Comparison of ENCODE assay signal across 7 cellular contexts in genomic region chr2:67616749-67617148, GRCh38.
A peak's percentile ranks its signal among the peaks of the same experiment; 100 is the strongest.
DNase-seq lines count a peak whose midpoint lies in the region; ATAC-seq and TF ChIP-seq lines count a peak whose summit lies in the region.

No MANE protein-coding gene starts in this region.

- H3K4me1 ChIP-seq in stomach smooth muscle (ENCODE audit: control insufficient read depth, insufficient read depth, low read length) (peaks cover 4% of the 10 kb centered on the region), gastrocnemius medialis (no peaks in the 10 kb centered on the region)

- no peak for TF ChIP-seq POLR2A in gastrocnemius medialis (IDR thresholded peaks at IDR 0.05)

- H3K27me3 ChIP-seq in stomach smooth muscle (ENCODE audit: control insufficient read depth in 1 of 2, insufficient read depth in 2 of 2, low read length in 2 of 2) = no peaks in the 10 kb centered on the region
- H3K27me3 ChIP-seq in gastrocnemius medialis = no peaks in the 10 kb centered on the region

- intact Hi-C loops in gastrocnemius medialis (cut with DNase I; ENCODE audit: low total_unique reads) = no loop called here

- no peak overlapping the region for H3K4me3 ChIP-seq in stomach smooth muscle (ENCODE audit: low read length in 2 of 2)
- no peak overlapping the region for H3K4me3 ChIP-seq in gastrocnemius medialis

- DNase-seq in dermis blood vessel endothelial cell (peak; percentile 40), gastrocnemius medialis (no peak), NCI-H510A treated with DMSO at 0.1 percent for 48 hours (lab: John Stamatoyannopoulos, UW) (no peak), SW 1271 (lab: John Stamatoyannopoulos, UW) (no peak)

- in situ Hi-C loops in gastrocnemius medialis (cut with MboI; ENCODE audit: low sequenced_read_pairs in 4 of 4) = no loop called here

- H3K36me3 ChIP-seq in stomach smooth muscle (ENCODE audit: control insufficient read depth in 2 of 2, insufficient read depth in 2 of 2, low read length in 2 of 2) (no peaks in the 10 kb centered on the region), gastrocnemius medialis (no peaks in the 10 kb centered on the region)

- TF ChIP-seq CTCF in gastrocnemius medialis (IDR thresholded peaks at IDR 0.05 in 4 of 5, conservative IDR thresholded peaks at IDR 0.05 in 1 of 5) = no peak

- H3K9me3 ChIP-seq in stomach smooth muscle (ENCODE audit: control insufficient read depth in 2 of 2, low read length in 2 of 2) = no peaks in the 10 kb centered on the region
- no peaks in the 10 kb centered on the region for H3K9me3 ChIP-seq in gastrocnemius medialis

- ATAC-seq in GM19328 (IDR thresholded peaks at IDR 0.05; ENCODE audit: unreplicated experiment) = peak; percentile 86
- peak; percentile 86 for ATAC-seq in HG03060 (IDR thresholded peaks at IDR 0.05; ENCODE audit: low read depth, unreplicated experiment)
- no peak for ATAC-seq in gastrocnemius medialis

- no peak overlapping the region for H3K9ac ChIP-seq in stomach smooth muscle (ENCODE audit: low read length in 2 of 2)

- H3K27ac ChIP-seq in stomach smooth muscle (ENCODE audit: low read length) (peak overlapping the region; percentile 25), gastrocnemius medialis (no peak overlapping the region)

Comparison
In these comparisons a context has a peak if more than half of its experiments do, and no peak if none do; other contexts are left out.
1. ATAC-seq: peak in GM19328 (single experiment) and HG03060 (single experiment); none in gastrocnemius medialis (0 of 2).